In the genomic region with DNA sequence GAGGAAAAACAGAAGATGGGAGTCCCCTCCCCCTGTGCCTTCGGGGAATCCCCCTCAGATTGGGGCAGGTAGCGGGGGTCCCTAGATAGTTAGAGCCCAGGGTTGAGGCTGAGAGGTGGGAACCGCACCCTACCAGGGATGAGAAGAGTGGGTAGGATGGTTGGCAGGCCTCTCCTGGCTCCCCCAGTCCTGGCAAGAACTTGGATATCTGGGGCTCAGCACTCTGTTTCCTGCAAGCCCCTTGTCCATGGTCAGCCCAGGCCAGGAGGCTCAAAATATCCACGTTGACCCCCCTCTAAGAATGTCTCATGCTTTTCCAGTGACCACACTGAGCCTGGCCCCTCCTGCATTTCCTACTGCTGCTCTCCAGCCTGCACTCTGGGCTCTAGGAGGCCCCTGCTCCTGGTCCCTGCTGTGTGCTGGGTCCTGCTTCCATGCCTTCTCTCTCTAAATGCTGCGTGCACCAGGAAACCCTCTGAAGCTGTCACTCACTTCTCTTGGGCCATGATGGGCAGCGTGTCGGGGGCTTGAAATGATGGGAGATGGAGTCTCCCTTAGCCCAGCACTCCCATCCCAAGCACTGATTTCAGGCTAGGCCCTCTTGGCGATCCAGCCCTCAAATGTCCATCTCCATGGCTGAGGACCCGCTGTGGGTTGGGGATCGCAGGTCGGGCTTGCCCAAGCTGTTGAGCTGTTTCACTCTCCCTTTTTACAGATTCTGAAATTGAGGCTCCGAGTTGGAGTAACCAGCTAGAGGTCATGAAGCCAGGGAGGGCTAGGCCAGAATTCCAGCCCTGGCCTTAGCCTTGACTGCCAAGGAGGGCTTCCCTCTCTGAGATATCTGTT, we compare ENCODE assay signal across 11 cellular contexts. TPM values are rescaled to one million over a fixed set of nuclear protein-coding genes. Genes with fewer than 3 reads are reported as not detected.
DNase-seq lines count a peak whose midpoint lies in the region; ATAC-seq and TF ChIP-seq lines count a peak whose summit lies in the region.
"Had no signal": no experiment of that assay in that cellular context is flagged by ENCODE, and none has a peak within 500 bp of the region (broad histone marks: within the 10 kb centered on the region; RNA-seq: fewer than 3 reads in every experiment).

No MANE protein-coding gene starts in this region.

- peaks cover 3% of the 10 kb centered on the region for H3K27me3 Mint-ChIP-seq in T-helper 1 cell treated with Interleukin-12 subunit alpha and Interleukin-12 subunit beta and Interleukin-4 antibody, amounts not matched to agents 30 μg/mL and 1 μg/mL, for 36 hours (ENCODE audit: low read depth)

- no peaks in the 10 kb centered on the region for H3K9me3 Mint-ChIP-seq in T-helper 1 cell treated with Interleukin-12 subunit alpha and Interleukin-12 subunit beta and Interleukin-4 antibody, amounts not matched to agents 30 μg/mL and 1 μg/mL, for 36 hours

- peaks cover 0 to 22% of the 10 kb centered on the region in 2 donors for H3K36me3 ChIP-seq in adrenal gland (replicated peaks in 1 of 2)
- peaks cover 0 to 34% of the 10 kb centered on the region in 2 donors for H3K36me3 ChIP-seq in left lung
- H3K36me3 ChIP-seq in suprapubic skin = peaks cover 18% of the 10 kb centered on the region

- H3K9me3 ChIP-seq in adrenal gland (replicated peaks in 1 of 3) (no peaks in the 10 kb centered on the region), left lung (no peaks in the 10 kb centered on the region), suprapubic skin (no peaks in the 10 kb centered on the region)

- H3K4me3 Mint-ChIP-seq in T-helper 1 cell treated with Interleukin-12 subunit alpha and Interleukin-12 subunit beta and Interleukin-4 antibody, amounts not matched to agents 30 μg/mL and 1 μg/mL, for 36 hours = peak overlapping the region; percentile 89

- no peaks in the 10 kb centered on the region for H3K27me3 ChIP-seq in adrenal gland
- H3K27me3 ChIP-seq in left lung = no peaks in the 10 kb centered on the region
- H3K27me3 ChIP-seq in suprapubic skin = no peaks in the 10 kb centered on the region

- intact Hi-C loops in adrenal gland (cut with DNase I) = loop anchor here in 1 of 2 donors (5.0 kb wide), 1 partner anchor 40 kb away; the partner anchor contains the start of genes FAM89B and ZNRD2
- intact Hi-C loops in left lung (cut with DNase I) = no loop called here

- H3K27ac ChIP-seq in adrenal gland (peak overlapping the region in 4 of 5 donors; percentile 21 to 93 (median 86)), left lung (peak overlapping the region; percentile 84 to 89), suprapubic skin (peak overlapping the region; percentile 70)

- H3K4me1 ChIP-seq in adrenal gland (replicated peaks in 1 of 2) = peaks cover 26 to 58% of the 10 kb centered on the region in 2 donors
- peaks cover 47 to 72% of the 10 kb centered on the region in 2 donors for H3K4me1 ChIP-seq in left lung
- peaks cover 67% of the 10 kb centered on the region for H3K4me1 ChIP-seq in suprapubic skin

- H3K4me3 ChIP-seq in adrenal gland = peak overlapping the region in 1 of 4 donors; percentile 90
- H3K4me3 ChIP-seq in left lung = peak overlapping the region; percentile 68 to 72
- H3K4me3 ChIP-seq in suprapubic skin = peak overlapping the region; percentile 83

- TF ChIP-seq POLR2A in adrenal gland (IDR thresholded peaks at IDR 0.05) (no peak), suprapubic skin (IDR thresholded peaks at IDR 0.05) (no peak)

- DNase-seq in T-helper 1 cell (no peak), adrenal gland (no peak), left lung (no peak), suprapubic skin (ENCODE audit: low spot score in 2 of 2) (no peak), NCI-H774 (lab: John Stamatoyannopoulos, UW) (no peak), GM20000 (ENCODE audit: low spot score) (no peak)
- DNase-seq in stimulated activated CD4-positive, alpha-beta T cell treated with anti-CD3 and anti-CD28 coated beads, Interleukin-12 subunit alpha, Interleukin-12 subunit beta, amount 100 ng/mL, for 4 hours = no peak
- DNase-seq: effector CD8-positive, alpha-beta T cell; GOT3; NCI-H446 treated with DMSO at 0.1 percent for 48 hours had no signal

- no peak for TF ChIP-seq EP300 in suprapubic skin (IDR thresholded peaks at IDR 0.05)

- peaks cover 24% of the 10 kb centered on the region for H3K36me3 Mint-ChIP-seq in T-helper 1 cell treated with Interleukin-12 subunit alpha and Interleukin-12 subunit beta and Interleukin-4 antibody, amounts not matched to agents 30 μg/mL and 1 μg/mL, for 36 hours (ENCODE audit: low read depth)

- peaks cover 38% of the 10 kb centered on the region for H3K4me1 Mint-ChIP-seq in T-helper 1 cell treated with Interleukin-12 subunit alpha and Interleukin-12 subunit beta and Interleukin-4 antibody, amounts not matched to agents 30 μg/mL and 1 μg/mL, for 36 hours (ENCODE audit: low read depth)

- TF ChIP-seq CTCF in adrenal gland (IDR thresholded peaks at IDR 0.05) (no peak), left lung (IDR thresholded peaks at IDR 0.05) (no peak), suprapubic skin (IDR thresholded peaks at IDR 0.05) (no peak), GM20000 (IDR thresholded peaks at IDR 0.05; ENCODE audit: extremely low read depth, missing control alignments) (no peak)

- H3K27ac Mint-ChIP-seq in T-helper 1 cell treated with Interleukin-12 subunit alpha and Interleukin-12 subunit beta and Interleukin-4 antibody, amounts not matched to agents 30 μg/mL and 1 μg/mL, for 36 hours = peak overlapping the region; percentile 92

- no peak for ATAC-seq in left lung

- WGBS in adrenal gland, 4 donors = 61 to 72% (median 64%) methylated on average over 7 to 12 of the region's 12 CpGs
- WGBS in suprapubic skin = 64% methylated on average over 11 of the region's 12 CpGs

RNA-seq across cellular contexts. Expression of gene MAP3K11, which starts 2.0 kb away (rescaled TPM):
- total RNA-seq in adrenal gland = 10 to 100 TPM; 40.2 to 84.4 (median 57.8) TPM
- 100 to 1,000 TPM in 1 of 3 donors, 10 to 100 TPM in 2; 11.1 to 143 (median 85.2) TPM for polyA plus RNA-seq in adrenal gland
- total RNA-seq in left lung = 100 to 1,000 TPM in 1 of 2 donors, 10 to 100 TPM in 1; 74.7 to 100 TPM
- 10 to 100 TPM; 29.2 to 45.5 (median 37.0) TPM for total RNA-seq in suprapubic skin

RNA-seq across cellular contexts. Expression of gene PCNX3, which starts 3.6 kb away (rescaled TPM):
- total RNA-seq in adrenal gland = 10 to 100 TPM; 28.6 to 45.0 (median 41.9) TPM
- 10 to 100 TPM in 2 of 3 donors, 1 to 10 TPM in 1; 9.0 to 29.9 (median 19.2) TPM for polyA plus RNA-seq in adrenal gland
- total RNA-seq in left lung = 10 to 100 TPM; 36.7 to 44.5 TPM
- 10 to 100 TPM; 38.5 to 59.3 (median 43.6) TPM for total RNA-seq in suprapubic skin

RNA-seq across cellular contexts. Expression of gene KCNK7, which starts 16.4 kb away (rescaled TPM):
- total RNA-seq in adrenal gland (1 to 10 TPM in 1 of 8 donors, under 1 TPM in 3, not detected in 4; 0.14 to 1.5 (median 0.40) TPM), left lung (1 to 10 TPM in 1 of 2 donors, not detected in 1; 2.0 TPM), suprapubic skin (100 to 1,000 TPM in 3 of 4 donors, 10 to 100 TPM in 1; 32.6 to 183 (median 144) TPM)
- polyA plus RNA-seq in adrenal gland = 10 to 100 TPM in 1 of 3 donors, 1 to 10 TPM in 1, not detected in 1; 2.4 to 12.5 TPM

RNA-seq across cellular contexts. Expression of gene SIPA1, which starts 25.9 kb away (rescaled TPM):
- 100 to 1,000 TPM in 1 of 8 donors, 10 to 100 TPM in 7; 51.3 to 108 (median 76.3) TPM for total RNA-seq in adrenal gland
- polyA plus RNA-seq in adrenal gland = 100 to 1,000 TPM in 2 of 3 donors, 1 to 10 TPM in 1; 8.7 to 377 (median 171) TPM
- 100 to 1,000 TPM in 1 of 2 donors, 10 to 100 TPM in 1; 77.3 to 107 TPM for total RNA-seq in left lung
- total RNA-seq in suprapubic skin = 10 to 100 TPM; 14.9 to 21.6 (median 19.0) TPM

RNA-seq across cellular contexts. Expression of gene EHBP1L1, which starts 36.1 kb away (rescaled TPM):
- total RNA-seq in adrenal gland = 10 to 100 TPM; 12.8 to 56.3 (median 36.0) TPM
- polyA plus RNA-seq in adrenal gland = 10 to 100 TPM in 2 of 3 donors, 1 to 10 TPM in 1; 8.7 to 68.0 (median 33.9) TPM
- 100 to 1,000 TPM in 1 of 2 donors, 10 to 100 TPM in 1; 57.0 to 133 TPM for total RNA-seq in left lung
- 100 to 1,000 TPM in 1 of 4 donors, 10 to 100 TPM in 3; 40.3 to 150 (median 56.2) TPM for total RNA-seq in suprapubic skin

Comparison
In these comparisons a context has a peak if more than half of its experiments do, and no peak if none do; other contexts are left out.
1. RNA of gene KCNK7, which starts 16.4 kb away (total RNA-seq): 32.6 to 183 TPM in suprapubic skin; 2.0 TPM in left lung and 0.14 to 1.5 TPM in adrenal gland; every median in the first group is over 10 times any median in the second.
2. Peak in every context shown above with its lines, with median percentiles within 50 percentile points of each other: H3K27ac ChIP-seq.